In genomic region chr9:114364528-114365041, GRCh38 we compare ENCODE assay signal across 10 cellular contexts. TPM values are rescaled to one million over a fixed set of nuclear protein-coding genes. Genes with fewer than 3 reads are reported as not detected.
DNase-seq lines count a peak whose midpoint lies in the region; FAIRE-seq and TF ChIP-seq lines count a peak whose summit lies in the region.
"Had no signal": no experiment of that assay in that cellular context is flagged by ENCODE, and none has a peak within 500 bp of the region (broad histone marks: within the 10 kb centered on the region; RNA-seq: fewer than 3 reads in every experiment).

No MANE protein-coding gene starts in this region.

- no peak for DNase-seq in GM12891 (ENCODE audit: insufficient read length, low spot score)
- DNase-seq in NOMO-1 treated with DMSO at 0.1 percent for 48 hours (lab: John Stamatoyannopoulos, UW; ENCODE audit: unreplicated experiment) = peak; percentile 82
- peak; percentile 60 for DNase-seq in mammary epithelial cell
- peak; percentile 47 to 79 for DNase-seq in trophoblast cell
- DNase-seq in NCI-H2196 treated with DMSO at 0.1 percent for 48 hours (lab: John Stamatoyannopoulos, UW; ENCODE audit: unreplicated experiment) = no peak
- DNase-seq in globus pallidus (ENCODE audit: low spot score) = no peak
- DNase-seq in HPDE6-E6E7 (ENCODE audit: extremely low spot score) = no peak
- no peak for DNase-seq in NCI-H526 (lab: John Stamatoyannopoulos, UW)
- DNase-seq: NCI-H2081 had no signal

- in situ Hi-C loops in mammary epithelial cell (cut with MboI; ENCODE audit: low sequenced_read_pairs in 2 of 2) = no loop called here

- H3K14ac ChIP-seq in trophoblast cell (ENCODE audit: low read length) = no peak overlapping the region

- intact Hi-C loops in mammary epithelial cell (cut with micrococcal nuclease) = no loop called here

- no peak overlapping the region for H2AK5ac ChIP-seq in trophoblast cell (ENCODE audit: low read length)

- H3K79me2 ChIP-seq in mammary epithelial cell (ENCODE audit: insufficient read depth, low read length) (no peaks in the 10 kb centered on the region), trophoblast cell (ENCODE audit: control insufficient read depth, insufficient read depth, low read length, poor library complexity) (no peaks in the 10 kb centered on the region)

- H3K4ac ChIP-seq in trophoblast cell (ENCODE audit: low read depth, low read length) = no peak overlapping the region

- TF ChIP-seq POLR2A in GM12891 (IDR thresholded peaks at IDR 0.05; ENCODE audit: low read depth, low read length) = no peak

- H3K4me2 ChIP-seq in mammary epithelial cell (ENCODE audit: insufficient read depth, low read depth, low read length) (no peak overlapping the region), trophoblast cell (ENCODE audit: low read length) (no peak overlapping the region)

- TF ChIP-seq CTCF in mammary epithelial cell (conservative IDR thresholded peaks at IDR 0.05 in 1 of 2, IDR thresholded peaks at IDR 0.05 in 1 of 2; ENCODE audit: extremely low read depth in 1 of 2, insufficient read depth in 1 of 2, low read depth in 1 of 2, low read length in 2 of 2) = no peak

- H3K4me3 ChIP-seq in mammary epithelial cell (replicated peaks in 1 of 3; ENCODE audit: insufficient read depth in 1 of 3, low read depth in 2 of 3, low read length in 3 of 3) = no peak overlapping the region
- no peak overlapping the region for H3K4me3 ChIP-seq in trophoblast cell (ENCODE audit: low read depth, low read length)

- H4K20me1 ChIP-seq in mammary epithelial cell (ENCODE audit: insufficient read depth, low read length) = no peaks in the 10 kb centered on the region

- H3K23ac ChIP-seq in trophoblast cell (ENCODE audit: low read length) = no peak overlapping the region

- no peak overlapping the region for H2BK12ac ChIP-seq in trophoblast cell (ENCODE audit: low read length)

- no peaks in the 10 kb centered on the region for H3K79me1 ChIP-seq in trophoblast cell (ENCODE audit: low read length)

- H3K9ac ChIP-seq in mammary epithelial cell (ENCODE audit: insufficient read depth, low read length) = no peak overlapping the region
- H3K9ac ChIP-seq in trophoblast cell (ENCODE audit: low read length) = no peak overlapping the region

- CTCF ChIA-PET in mammary epithelial cell (lab: Charles Lee; ENCODE audit: low non-redundant PET) = no interaction called here

- H3K36me3 ChIP-seq in mammary epithelial cell (ENCODE audit: insufficient read depth, low read length) = no peaks in the 10 kb centered on the region
- peaks cover 39 to 52% of the 10 kb centered on the region in 2 experiments for H3K36me3 ChIP-seq in trophoblast cell (ENCODE audit: control insufficient read depth in 1 of 2, insufficient read depth in 2 of 2, low read length in 2 of 2)

- BruUV-seq in mammary epithelial cell (replicated peaks; lab: Mats Ljungman, UMichigan) = no TSS peak

- H4K8ac ChIP-seq in trophoblast cell (ENCODE audit: low read depth, low read length) = no peak overlapping the region

- no peak overlapping the region for H2BK5ac ChIP-seq in trophoblast cell (ENCODE audit: low read depth, low read length, poor library complexity)

- H3K27me3 ChIP-seq in mammary epithelial cell (ENCODE audit: insufficient read depth, low read length) (no peaks in the 10 kb centered on the region), trophoblast cell (ENCODE audit: insufficient read depth, low read length) (no peaks in the 10 kb centered on the region)

- H3K4me1 ChIP-seq in mammary epithelial cell (ENCODE audit: insufficient read depth, low read length) (peaks cover 11% of the 10 kb centered on the region), trophoblast cell (ENCODE audit: control insufficient read depth in 1 of 2, insufficient read depth in 2 of 2, low read length in 2 of 2) (peaks cover 0 to 3% of the 10 kb centered on the region in 2 experiments)

- H4K91ac ChIP-seq in trophoblast cell (ENCODE audit: low read depth, low read length) = no peak overlapping the region

- H3K27ac ChIP-seq in mammary epithelial cell (ENCODE audit: insufficient read depth, low read depth, low read length) = no peak overlapping the region
- H3K27ac ChIP-seq in trophoblast cell (ENCODE audit: low read depth, low read length) = no peak overlapping the region

- H4K12ac ChIP-seq in trophoblast cell (ENCODE audit: low read depth, low read length) = no peak overlapping the region

- no peak overlapping the region for H2AFZ ChIP-seq in mammary epithelial cell (ENCODE audit: low read depth, low read length)
- H2AFZ ChIP-seq in trophoblast cell (ENCODE audit: insufficient read depth, low read length, poor library complexity) = no peak overlapping the region

- dilution Hi-C loops in mammary epithelial cell (cut with HindIII; ENCODE audit: low sequenced_read_pairs) = no loop called here

- WGBS in mammary epithelial cell (ENCODE audit: low coverage, missing lambda C conversion rate) = 59% methylated on average over 5 of the region's 5 CpGs
- no CpG with 5 or more reads among the region's 5 CpGs for WGBS in trophoblast cell (ENCODE audit: extremely low coverage, insufficient coverage, insufficient read length)

- no peak overlapping the region for H3K18ac ChIP-seq in trophoblast cell (ENCODE audit: low read length)

- H2BK120ac ChIP-seq in trophoblast cell (ENCODE audit: insufficient read depth, low read length, poor library complexity) = no peak overlapping the region

- H3K9me3 ChIP-seq in mammary epithelial cell (replicated peaks; ENCODE audit: insufficient read depth, low read length) = no peaks in the 10 kb centered on the region
- no peaks in the 10 kb centered on the region for H3K9me3 ChIP-seq in trophoblast cell (ENCODE audit: insufficient read depth, low read depth, low read length)

- FAIRE-seq in GM12891 (lab: Jason Lieb, UNC) = peak; percentile 33

TF ChIP-seq in GM12891, 5 proteins besides CTCF, POLR2A, EP300 and RAD21:
- peak; percentile 89 for TF ChIP-seq SPI1 (IDR thresholded peaks at IDR 0.05; ENCODE audit: low read depth, low read length)
- TF ChIP-seq TAF1 (IDR thresholded peaks at IDR 0.05; ENCODE audit: low read depth, low read length) = no peak
- no peak for TF ChIP-seq POU2F2 (IDR thresholded peaks at IDR 0.05; ENCODE audit: low read depth, low read length)
- TF ChIP-seq POLR2AphosphoS5 (IDR thresholded peaks at IDR 0.05; ENCODE audit: low read depth, low read length) = no peak
- TF ChIP-seq PAX5 (IDR thresholded peaks at IDR 0.05; ENCODE audit: insufficient read depth, low read length, severe bottlenecking) = no peak
TF ChIP-seq in GM12891: peak in this region for 1.

RNA-seq across cellular contexts. Expression of gene AKNA, which starts 23.2 kb away (rescaled TPM):
- polyA plus RNA-seq in GM12891 (2012; ENCODE audit: low read depth, missing spikeins) = 46.5 TPM
- 1 to 10 TPM; 4.5 to 8.1 TPM for total RNA-seq in mammary epithelial cell
- 2.8 TPM for polyA plus RNA-seq in mammary epithelial cell
- 6.4 TPM for polyA minus RNA-seq in mammary epithelial cell
- 14.4 and 16.0 TPM in 2 replicates for polyA plus RNA-seq in trophoblast cell (2013)

RNA-seq across cellular contexts. Expression of gene ORM2, which starts 34.9 kb away (rescaled TPM):
- not detected for polyA plus RNA-seq in GM12891 (2012; ENCODE audit: low read depth, missing spikeins)
- not detected for total RNA-seq in mammary epithelial cell
- not detected for polyA plus RNA-seq in mammary epithelial cell
- polyA minus RNA-seq in mammary epithelial cell = not detected
- polyA plus RNA-seq in trophoblast cell (2013) = 0.08 TPM in 1 of 2 replicates, not detected in the other
- total RNA-seq: mesenteric fat pad had no signal

RNA-seq across cellular contexts. Expression of gene ORM1, which starts 41.7 kb away (rescaled TPM):
- not detected for polyA plus RNA-seq in GM12891 (2012; ENCODE audit: low read depth, missing spikeins)
- not detected for total RNA-seq in mammary epithelial cell
- polyA plus RNA-seq in mammary epithelial cell = not detected
- polyA minus RNA-seq in mammary epithelial cell = not detected
- 0.07 and 0.08 TPM in 2 replicates for polyA plus RNA-seq in trophoblast cell (2013)

Comparison
In these comparisons a context has a peak if more than half of its experiments do, and no peak if none do; other contexts are left out.
1. DNase-seq: peak in NOMO-1 treated with DMSO at 0.1 percent for 48 hours (single experiment), mammary epithelial cell (single experiment) and trophoblast cell (2 of 2); none in GM12891 (single experiment), NCI-H2196 treated with DMSO at 0.1 percent for 48 hours (single experiment), globus pallidus (single experiment), HPDE6-E6E7 (single experiment) and NCI-H526 (0 of 2).